In genomic region chr6:82396964-82397761, GRCh38 we compare ENCODE assay signal across 11 cellular contexts. TPM values are rescaled to one million over a fixed set of nuclear protein-coding genes. Genes with fewer than 3 reads are reported as not detected.
DNase-seq lines count a peak whose midpoint lies in the region; ATAC-seq and TF ChIP-seq lines count a peak whose summit lies in the region.
"Had no signal": no experiment of that assay in that cellular context is flagged by ENCODE, and none has a peak within 500 bp of the region (broad histone marks: within the 10 kb centered on the region; RNA-seq: fewer than 3 reads in every experiment).

No MANE protein-coding gene starts in this region.

- no peaks in the 10 kb centered on the region for H3K27me3 ChIP-seq in kidney epithelial cell (ENCODE audit: control insufficient read depth, insufficient read depth, low read length)

- peak; percentile 90 for DNase-seq in Daoy (ENCODE audit: low read depth)
- DNase-seq in HK-2 (ENCODE audit: unreplicated experiment): peak; percentile 10
- DNase-seq in amniotic stem cell (lab: John Stamatoyannopoulos, UW): peak; percentile 25
- peak; percentile 98 for DNase-seq in kidney epithelial cell (ENCODE audit: low read depth)
- DNase-seq in erythroblast (lab: John Stamatoyannopoulos, UW): no peak
- DNase-seq in T-cell: no peak
- DNase-seq in activated effector memory CD4-positive, alpha-beta T cell treated with Interleukin-2 at 50 U/mL for 16 hours: no peak
- no peak for DNase-seq in cerebellar cortex (ENCODE audit: low spot score)
- DNase-seq: activated naive CD4-positive, alpha-beta T cell treated with anti-CD3 and anti-CD28 coated beads for 36 hours; DMS79 treated with DMSO at 0.1 percent for 48 hours; NCI-H2171 had no signal

- no peak for TF ChIP-seq CTCF in kidney epithelial cell (IDR thresholded peaks at IDR 0.05; ENCODE audit: insufficient read depth, low read length, poor library complexity, severe bottlenecking)

- no peak overlapping the region for H3K27ac Mint-ChIP-seq in T-cell
- H3K27ac Mint-ChIP-seq: activated naive CD4-positive, alpha-beta T cell treated with anti-CD3 and anti-CD28 coated beads for 36 hours had no signal

- H3K9me3 Mint-ChIP-seq in T-cell: no peaks in the 10 kb centered on the region
- H3K9me3 Mint-ChIP-seq: activated naive CD4-positive, alpha-beta T cell treated with anti-CD3 and anti-CD28 coated beads for 36 hours had no signal

- peaks cover 2 to 7% of the 10 kb centered on the region in 2 donors for H3K27me3 Mint-ChIP-seq in T-cell

- H3K4me1 Mint-ChIP-seq in T-cell: no peaks in the 10 kb centered on the region

- TF ChIP-seq POLR2A in erythroblast (IDR thresholded peaks at IDR 0.05; ENCODE audit: low read length): no peak

- CTCF ChIA-PET in T-cell (lab: Charles Lee): no interaction called here

- ATAC-seq in T-cell (replicated peaks in 1 of 4): no peak

- POLR2A ChIA-PET in T-cell (lab: Charles Lee): no interaction called here

- H3K36me3 ChIP-seq in kidney epithelial cell (ENCODE audit: control insufficient read depth, insufficient read depth, low read length): no peaks in the 10 kb centered on the region

- no peak overlapping the region for H3K4me3 Mint-ChIP-seq in T-cell
- H3K4me3 Mint-ChIP-seq: activated naive CD4-positive, alpha-beta T cell treated with anti-CD3 and anti-CD28 coated beads for 36 hours had no signal

- H3K36me3 Mint-ChIP-seq in T-cell: no peaks in the 10 kb centered on the region

- H3K4me3 ChIP-seq in kidney epithelial cell (ENCODE audit: low read depth, low read length): no peak overlapping the region

RNA-seq across cellular contexts. Expression of gene TPBG, which starts 33.5 kb away (rescaled TPM):
- 24.7 and 33.2 TPM in 2 replicates for total RNA-seq in Daoy (2014; rRNA removed; shearing (Covaris generic))
- total RNA-seq in kidney epithelial cell (46.1 and 54.1 TPM in 2 replicates), T-cell (under 1 TPM; 0.25 to 0.89 (median 0.58) TPM)

Comparison
In these comparisons a context has a peak if more than half of its experiments do, and no peak if none do; other contexts are left out.
1. DNase-seq: peak in Daoy (single experiment), HK-2 (single experiment), amniotic stem cell (single experiment) and kidney epithelial cell (single experiment); none in erythroblast (0 of 2), T-cell (0 of 34), activated effector memory CD4-positive, alpha-beta T cell treated with Interleukin-2 at 50 U/mL for 16 hours (single experiment) and cerebellar cortex (single experiment).
2. RNA of gene TPBG, which starts 33.5 kb away (total RNA-seq): 46.1 to 54.1 TPM in kidney epithelial cell and 24.7 to 33.2 TPM in Daoy; 0.25 to 0.89 TPM in T-cell; every median in the first group is over 10 times any median in the second.